8 cellular contexts compared by ENCODE assay signal in genomic region chr6:4549556-4550226, GRCh38.
"Had no signal": no experiment of that assay in that cellular context is flagged by ENCODE, and none has a peak within 500 bp of the region (broad histone marks: within the 10 kb centered on the region; RNA-seq: fewer than 3 reads in every experiment).

No MANE protein-coding gene starts in this region.

- H2AFZ ChIP-seq: GM23248 had no signal

- H3K27ac ChIP-seq: GM23248, HL-60 had no signal

- H3K9ac ChIP-seq: GM23248 had no signal

- DNase-seq: GM23248, GOT3, H9, HCEC 1CT, IMR-90, KG1 had no signal

- H3K4me3 ChIP-seq: GM23248, K562 had no signal
